Comparison of ENCODE assay signal across 15 cellular contexts in genomic region chr7:121624922-121625321, GRCh38.
DNase-seq lines count a peak whose midpoint lies in the region; ATAC-seq and TF ChIP-seq lines count a peak whose summit lies in the region.
"Had no signal": no experiment of that assay in that cellular context is flagged by ENCODE, and none has a peak within 500 bp of the region (broad histone marks: within the 10 kb centered on the region; RNA-seq: fewer than 3 reads in every experiment).

No MANE protein-coding gene starts in this region.

- H3K23me2 ChIP-seq in H9 (ENCODE audit: insufficient read length, low read depth, low read length, poor library complexity, severe bottlenecking), result no peaks in the 10 kb centered on the region

- no peaks in the 10 kb centered on the region for H3K79me1 ChIP-seq in H9 (ENCODE audit: insufficient read depth, low read depth, low read length, poor library complexity, severe bottlenecking)

- H3T11ph ChIP-seq in H9 (ENCODE audit: low read length), result no peak overlapping the region

- no peak for TF ChIP-seq CTCF in H9 (conservative IDR thresholded peaks at IDR 0.05)

- H3K27ac Mint-ChIP-seq in H9, result peak overlapping the region in 1 of 3 experiments; percentile 63; a peak in 2 of 7 replicates

- H3K9ac ChIP-seq in H9 (ENCODE audit: extremely low read depth, insufficient read length, low read length), result no peak overlapping the region

- H3K14ac ChIP-seq in H9 (ENCODE audit: insufficient read depth, low read length), result no peak overlapping the region

- peaks cover 0 to 2% (median 0%) of the 10 kb centered on the region in 3 experiments; a peak in 1 of 7 replicates for H3K36me3 Mint-ChIP-seq in H9 (ENCODE audit: insufficient read depth in 1 of 3, low read depth in 3 of 3)

- H4K91ac ChIP-seq in H9 (ENCODE audit: insufficient read length, low read depth, low read length), result no peak overlapping the region

- H3K27me3 Mint-ChIP-seq in H9 (ENCODE audit: low read depth), result no peaks in the 10 kb centered on the region

- no peak overlapping the region for H3K27ac ChIP-seq in H9 (ENCODE audit: insufficient read length, low read depth, low read length)
- H3K27ac ChIP-seq: thyroid gland had no signal

- no CpG with 5 or more reads among the region's 4 CpGs for WGBS in H9 (ENCODE audit: extremely low coverage, insufficient read length, low lambda C conversion rate)

- H3K4ac ChIP-seq in H9 (ENCODE audit: low read depth, low read length), result no peak overlapping the region

- H4K8ac ChIP-seq in H9 (replicated peaks; ENCODE audit: insufficient read length, low read depth, low read length), result no peak overlapping the region

- no peak overlapping the region for H3K4me2 ChIP-seq in H9 (ENCODE audit: insufficient read depth, insufficient read length, low read length)

- no peak overlapping the region for H2BK120ac ChIP-seq in H9 (ENCODE audit: low read depth, low read length, poor library complexity, severe bottlenecking)

- no peaks in the 10 kb centered on the region for H3K27me3 ChIP-seq in H9 (ENCODE audit: insufficient read depth, low read length)
- H3K27me3 ChIP-seq: thyroid gland had no signal

- no peaks in the 10 kb centered on the region for H3K79me2 ChIP-seq in H9 (ENCODE audit: insufficient read depth, low read length)

- no peak overlapping the region for H3K18ac ChIP-seq in H9 (ENCODE audit: insufficient read length, low read depth, low read length)

- H3K4me1 Mint-ChIP-seq in H9, result peaks cover 16 to 30% of the 10 kb centered on the region in 2 experiments

- ATAC-seq in GM19452 (IDR thresholded peaks at IDR 0.05; ENCODE audit: unreplicated experiment), result no peak
- ATAC-seq in GM21367 (IDR thresholded peaks at IDR 0.05; ENCODE audit: unreplicated experiment), result no peak
- ATAC-seq: activated T-cell treated with anti-CD3 and anti-CD28 coated beads, Interleukin-2, amount 50 U/mL, for 4 hours; PC-3 had no signal

- H3K4me1 ChIP-seq in H9 (ENCODE audit: insufficient read depth, low read length), result no peaks in the 10 kb centered on the region; the same call in 1 of the 2 replicates
- H3K4me1 ChIP-seq: thyroid gland had no signal

- H2BK5ac ChIP-seq in H9 (ENCODE audit: insufficient read length, low read length), result no peak overlapping the region

- no peak overlapping the region for H2AK5ac ChIP-seq in H9 (ENCODE audit: insufficient read length, low read length)

- H3K56ac ChIP-seq in H9 (ENCODE audit: insufficient read length, low read depth, low read length), result no peak overlapping the region

- H3K9me3 Mint-ChIP-seq in H9, result no peaks in the 10 kb centered on the region
- H3K9me3 Mint-ChIP-seq: activated T-cell treated with anti-CD3 and anti-CD28 coated beads, Interleukin-2, amount 50 U/mL, for 4 hours had no signal

- in situ Hi-C loops in KBM-7 (cut with MboI; ENCODE audit: low pct_unique_long_range_greater_than_20kb, low sequenced_read_pairs), result no loop called here

- no peak overlapping the region for H3K23ac ChIP-seq in H9 (ENCODE audit: insufficient read length, low read depth, low read length)

- DNase-seq in M059J (ENCODE audit: low read depth) (peak; percentile 45), cerebellar cortex (ENCODE audit: low spot score) (peak; percentile 7), hepatic stellate cell (ENCODE audit: low spot score) (peak; percentile 1), stromal cell of bone marrow (ENCODE audit: low read depth) (peak; percentile 36), H9 (no peak), KBM-7 (no peak)
- DNase-seq: activated CD4-positive, alpha-beta T cell treated with anti-CD3 and anti-CD28 coated beads for 1 hour; activated T-cell treated with anti-CD3 and anti-CD28 coated beads, Interleukin-2, amount 50 U/mL, for 4 hours; glutamatergic neuron; NCI-H1436 treated with DMSO at 0.1 percent for 48 hours; NCI-H510A treated with DMSO at 0.1 percent for 48 hours; PC-3; thyroid gland had no signal

- H3K4me3 Mint-ChIP-seq in H9, result no peak overlapping the region
- H3K4me3 Mint-ChIP-seq: activated T-cell treated with anti-CD3 and anti-CD28 coated beads, Interleukin-2, amount 50 U/mL, for 4 hours had no signal

- H3K9me3 ChIP-seq in H9 (ENCODE audit: control insufficient read depth, low read depth, low read length), result no peaks in the 10 kb centered on the region
- H3K9me3 ChIP-seq: thyroid gland had no signal

- H2BK15ac ChIP-seq in H9 (ENCODE audit: low read depth, low read length), result no peak overlapping the region; the same call in 1 of the 2 replicates

- H4K5ac ChIP-seq in H9 (ENCODE audit: insufficient read length, low read depth, low read length), result no peak overlapping the region

- H4K20me1 ChIP-seq in H9 (ENCODE audit: control insufficient read depth, insufficient read depth, insufficient read length), result no peaks in the 10 kb centered on the region

- H2BK20ac ChIP-seq in H9 (ENCODE audit: low read depth, low read length, poor library complexity, severe bottlenecking), result no peak overlapping the region

- no peak overlapping the region for H2AFZ ChIP-seq in H9 (ENCODE audit: low read length)

- no peak overlapping the region for H2BK12ac ChIP-seq in H9 (ENCODE audit: insufficient read length, low read depth, low read length)

Comparison
In these comparisons a context has a peak if more than half of its experiments do, and no peak if none do; other contexts are left out.
1. DNase-seq: peak in M059J (single experiment), cerebellar cortex (single experiment), hepatic stellate cell (single experiment) and stromal cell of bone marrow (single experiment); none in H9 (single experiment) and KBM-7 (single experiment).